34 cellular contexts compared by ENCODE assay signal in the genomic region with DNA sequence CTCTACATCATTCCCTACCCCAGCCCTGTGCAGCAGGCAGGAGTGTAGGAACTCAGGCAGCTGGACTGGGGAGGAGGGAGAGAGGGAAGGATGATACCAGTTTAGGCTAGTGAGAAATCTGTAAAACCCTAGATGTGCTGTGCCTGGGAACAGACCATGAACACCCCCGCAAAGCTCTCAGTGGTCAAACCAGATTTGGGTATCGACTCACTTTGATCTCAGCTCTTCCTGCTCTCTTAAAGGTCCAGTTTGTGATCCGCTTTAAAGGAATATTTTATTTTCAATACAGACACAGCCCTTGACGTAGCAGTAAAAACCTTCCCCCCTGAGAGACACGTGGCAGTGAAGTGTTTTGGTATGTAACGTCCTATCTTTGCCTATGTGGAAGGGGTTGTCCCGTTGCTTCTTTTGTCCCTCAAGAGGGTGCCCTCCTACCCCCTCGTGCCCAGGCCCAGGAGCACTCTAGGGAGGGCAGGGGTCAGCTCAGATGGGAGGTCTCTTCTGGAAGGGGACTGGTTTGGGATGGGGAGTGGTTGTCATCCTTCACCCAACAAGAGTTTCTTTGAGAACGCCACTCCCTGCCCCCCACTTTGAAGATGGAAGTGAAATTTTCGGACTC. TPM values are rescaled to one million over a fixed set of nuclear protein-coding genes. Genes with fewer than 3 reads are reported as not detected.
A peak's percentile ranks its signal among the peaks of the same experiment; 100 is the strongest.
DNase-seq lines count a peak whose midpoint lies in the region; ATAC-seq, FAIRE-seq and TF ChIP-seq lines count a peak whose summit lies in the region.
"Had no signal": no experiment of that assay in that cellular context is flagged by ENCODE, and none has a peak within 500 bp of the region (broad histone marks: within the 10 kb centered on the region; RNA-seq: fewer than 3 reads in every experiment).

No MANE protein-coding gene starts in this region.

- H3K27ac ChIP-seq in HepG2 (ENCODE audit: extremely low read length, insufficient read depth, low read length), result peak overlapping the region; percentile 7
- H3K27ac ChIP-seq in psoas muscle, result peak overlapping the region; percentile 16
- H3K27ac ChIP-seq: body of pancreas, esophagus muscularis mucosa, neutrophil, prostate gland, suprapubic skin, vagina had no signal

- H3K36me3 ChIP-seq in BE2C (no peaks in the 10 kb centered on the region), HepG2 (replicated peaks in 1 of 2; ENCODE audit: control insufficient read depth in 1 of 2, insufficient read depth in 2 of 2, low read length in 2 of 2) (no peaks in the 10 kb centered on the region), psoas muscle (ENCODE audit: insufficient read depth in 1 of 2, low read depth in 1 of 2) (no peaks in the 10 kb centered on the region)
- H3K36me3 ChIP-seq: adrenal gland, gastroesophageal sphincter, neutrophil, prostate gland, suprapubic skin, vagina had no signal

- 81% methylated on average over 10 of the region's 10 CpGs for WGBS in HepG2 (ENCODE audit: low lambda C conversion rate)
- 81 to 88% (median 86%) methylated on average over 10 of the region's 10 CpGs for WGBS in psoas muscle, 3 donors

- no peaks in the 10 kb centered on the region for H3K79me2 ChIP-seq in HepG2 (ENCODE audit: insufficient read depth, low read length)

- H3K9me3 ChIP-seq in BE2C, result no peaks in the 10 kb centered on the region
- H3K9me3 ChIP-seq in HepG2 (ENCODE audit: low read length), result no peaks in the 10 kb centered on the region
- no peaks in the 10 kb centered on the region for H3K9me3 ChIP-seq in psoas muscle
- H3K9me3 ChIP-seq: adrenal gland, body of pancreas, esophagus muscularis mucosa, gastroesophageal sphincter, neutrophil, prostate gland, suprapubic skin, vagina had no signal

- intact Hi-C loops in HepG2 (cut with micrococcal nuclease; ENCODE audit: unreplicated experiment), result no loop called here
- intact Hi-C loops in psoas muscle (cut with DNase I), result loop anchor here (10.0 kb wide), 2 partner anchors 226 to 656 kb away; no protein-coding TSS in a partner anchor

- no peaks in the 10 kb centered on the region for H3K27me3 ChIP-seq in BE2C
- H3K27me3 ChIP-seq in HepG2 (ENCODE audit: control insufficient read depth in 1 of 2, insufficient read depth in 2 of 2, low read length in 2 of 2), result no peaks in the 10 kb centered on the region
- H3K27me3 ChIP-seq in psoas muscle (ENCODE audit: insufficient read depth in 3 of 3, low read length in 2 of 3), result no peaks in the 10 kb centered on the region
- H3K27me3 ChIP-seq: adrenal gland, body of pancreas, esophagus muscularis mucosa, gastroesophageal sphincter, neutrophil, suprapubic skin, vagina had no signal

- no peaks in the 10 kb centered on the region for H4K20me1 ChIP-seq in HepG2 (ENCODE audit: insufficient read depth, low read length)

- POLR2A ChIA-PET in HepG2 (lab: Yijun Ruan, JAX), result interaction anchor here (1.0 to 1.7 kb wide), 5 partner anchors 14 to 44 kb away, joined by 3 to 14 read pairs (median 6); a partner anchor contains a TSS

- ATAC-seq in SK-N-SH treated with all-trans-retinoic acid at 6 μM for 48 hours (no peak), HepG2 (peak; percentile 31), psoas muscle (no peak), HG02840 (IDR thresholded peaks at IDR 0.05; ENCODE audit: low FRiP score, unreplicated experiment) (no peak)
- ATAC-seq: body of pancreas, gastroesophageal sphincter had no signal

- peak; percentile 37 for DNase-seq in BE2C
- DNase-seq in HepG2 (ENCODE audit: low spot score), result no peak
- DNase-seq in psoas muscle, result no peak
- no peak for DNase-seq in KG1 (lab: John Stamatoyannopoulos, UW)
- no peak for DNase-seq in activated CD4-positive, CD25-positive, alpha-beta regulatory T cell (lab: John Stamatoyannopoulos, UW)
- DNase-seq in NCI-H526 (lab: John Stamatoyannopoulos, UW), result no peak
- DNase-seq: activated CD4-positive, alpha-beta memory T cell treated with anti-CD3 and anti-CD28 coated beads, Interleukin-2, amount 10 ng/mL, durations not matched to agents 7 days and 5 days; activated CD8-positive, alpha-beta memory T cell treated with anti-CD3 and anti-CD28 coated beads, Interleukin-2, amount 50 U/mL, for 4 hours; activated naive CD4-positive, alpha-beta T cell; adrenal gland; body of pancreas; CD4-positive, alpha-beta memory T cell; cerebellar nuclear complex; EL; hippocampal formation; Karpas-422; left cardiac atrium; NCI-H2029 treated with DMSO at 0.1 percent for 48 hours; NCI-H226; NCI-H748 treated with DMSO at 0.1 percent for 48 hours; SHP77 treated with DMSO at 0.1 percent for 48 hours; stimulated activated naive CD4-positive, alpha-beta T cell had no signal

- H3K4me3 ChIP-seq in BE2C (ENCODE audit: low read depth, low read length), result peak overlapping the region; percentile 17; the same call in 1 of the 2 replicates
- H3K4me3 ChIP-seq in HepG2 (replicated peaks in 1 of 3; ENCODE audit: insufficient read depth in 1 of 3, low read depth in 2 of 3, low read length in 3 of 3), result no peak overlapping the region
- no peak overlapping the region for H3K4me3 ChIP-seq in psoas muscle
- H3K4me3 ChIP-seq: adrenal gland, body of pancreas, esophagus muscularis mucosa, gastroesophageal sphincter, prostate gland, suprapubic skin, vagina had no signal

- H3K4me1 ChIP-seq in BE2C (peaks cover 63% of the 10 kb centered on the region), HepG2 (ENCODE audit: insufficient read depth, low read length) (peaks cover 69% of the 10 kb centered on the region), psoas muscle (peaks cover 20% of the 10 kb centered on the region)
- H3K4me1 ChIP-seq: adrenal gland, body of pancreas, esophagus muscularis mucosa, gastroesophageal sphincter, prostate gland, suprapubic skin, vagina had no signal

- no peak for TF ChIP-seq RAD21 in HepG2 (CRISPR knock-in tag; IDR thresholded peaks at IDR 0.05)

- no peak for TF ChIP-seq EP300 in HepG2 (IDR thresholded peaks at IDR 0.05; ENCODE audit: low read depth in 2 of 2, low read length in 2 of 2)
- no peak for TF ChIP-seq EP300 in HepG2 (CRISPR knock-in tag; IDR thresholded peaks at IDR 0.05; ENCODE audit: borderline replicate concordance)

- FAIRE-seq in HepG2 (lab: Jason Lieb, UNC), result no peak
- FAIRE-seq: endometrium, GM19239, RCC 7860 had no signal

- CTCF ChIA-PET in HepG2 (lab: Yijun Ruan, JAX; ENCODE audit: low intra/inter-chr PET ratio, low total read pairs), result no interaction called here

- TF ChIP-seq CTCF in BE2C (IDR thresholded peaks at IDR 0.05; ENCODE audit: low read depth, low read length) (no peak), HepG2 (CRISPR knock-in tag; IDR thresholded peaks at IDR 0.05) (no peak), psoas muscle (IDR thresholded peaks at IDR 0.05) (no peak)

- no TSS peak for BruUV-seq in HepG2 (replicated peaks; lab: Mats Ljungman, UMichigan)

- H3K4me2 ChIP-seq in HepG2 (ENCODE audit: low read depth, low read length), result peak overlapping the region; percentile 64

- H2AFZ ChIP-seq in HepG2 (ENCODE audit: low read length), result no peak overlapping the region

- H3K9ac ChIP-seq in HepG2 (ENCODE audit: insufficient read depth, low read depth, low read length), result no peak overlapping the region

- TF ChIP-seq POLR2A in HepG2 (IDR thresholded peaks at IDR 0.05; ENCODE audit: insufficient read depth in 1 of 2, low read depth in 2 of 2, low read length in 2 of 2), result no peak

- in situ Hi-C loops in HepG2 (cut with HindIII; ENCODE audit: extremely low pct_ligation_motif_present, low pct_unique_long_range_greater_than_20kb), result no loop called here

TF ChIP-seq in HepG2, 621 proteins besides CTCF, POLR2A, EP300 and RAD21 (continues in another document):
- TF ChIP-seq MZF1 (CRISPR knock-in tag; IDR thresholded peaks at IDR 0.05; ENCODE audit: borderline replicate concordance) (no peak), ZNF652 (CRISPR knock-in tag; IDR thresholded peaks at IDR 0.05; ENCODE audit: borderline replicate concordance, low read depth) (no peak), SETDB1 (CRISPR knock-in tag; IDR thresholded peaks at IDR 0.05; ENCODE audit: borderline replicate concordance) (0 out of 2 replicates have a peak, but pooled peaks have one; percentile 58), DNMT1 (CRISPR knock-in tag; IDR thresholded peaks at IDR 0.05) (no peak), KDM5B (CRISPR knock-in tag; IDR thresholded peaks at IDR 0.05; ENCODE audit: borderline replicate concordance) (0 out of 2 replicates have a peak, but pooled peaks have one; percentile 21)

RNA-seq across cellular contexts. Expression of a gene that starts 19.3 kb away (rescaled TPM):
- polyA plus RNA-seq in BE2C (2012; ENCODE audit: insufficient read depth, insufficient read length, low read depth), result 107 TPM
- 10.2 and 15.3 TPM in 2 replicates for total RNA-seq in HepG2 (2016; rRNA removed; fragmentation: Illumina TruSeq; extraction: Trizol)
- 3.7 TPM in 2 replicates for total RNA-seq in HepG2 (2016; cell fraction: cytosol; rRNA removed; fragmentation: Illumina TruSeq; extraction: Trizol; ENCODE audit: low read depth)
- 8.3 and 14.7 TPM in 2 replicates for total RNA-seq in HepG2 (2016; cell fraction: insoluble cytoplasmic fraction; rRNA removed; fragmentation: Illumina TruSeq; extraction: Trizol)
- 9.6 and 10.4 TPM in 2 replicates for total RNA-seq in HepG2 (2016; cell fraction: membrane; rRNA removed; fragmentation: Illumina TruSeq; extraction: Trizol)
- total RNA-seq in HepG2 (2016; cell fraction: nucleus; rRNA removed; fragmentation: Illumina TruSeq; extraction: Trizol), result 10.9 and 12.4 TPM in 2 replicates
- polyA plus RNA-seq in HepG2 (2011; rRNA removed), result 2.8 and 3.0 TPM in 2 replicates
- polyA plus RNA-seq in HepG2 (2011; cell fraction: cytosol; rRNA removed), result 1.9 and 3.7 TPM in 2 replicates
- 9.5 and 10.4 TPM in 2 replicates for polyA plus RNA-seq in HepG2 (2011; cell fraction: nucleus; rRNA removed)
- polyA plus RNA-seq in HepG2 (2012), result 1.0 and 1.6 TPM in 2 replicates
- polyA plus RNA-seq in HepG2 (2016; cell fraction: cytosol; fragmentation: Illumina TruSeq; extraction: Trizol; ENCODE audit: low read depth), result 2.8 and 3.6 TPM in 2 replicates
- polyA plus RNA-seq in HepG2 (2016; cell fraction: insoluble cytoplasmic fraction; fragmentation: Illumina TruSeq; extraction: Trizol; ENCODE audit: low read depth), result 13.1 and 15.6 TPM in 2 replicates
- polyA plus RNA-seq in HepG2 (2016; cell fraction: membrane; fragmentation: Illumina TruSeq; extraction: Trizol; ENCODE audit: low read depth), result 8.1 and 8.9 TPM in 2 replicates
- 26.2 and 30.9 TPM in 2 replicates for polyA plus RNA-seq in HepG2 (2016; cell fraction: nucleus; fragmentation: Illumina TruSeq; extraction: Trizol; ENCODE audit: insufficient read depth, low read depth)
- 3.0 and 6.9 TPM in 2 replicates for polyA minus RNA-seq in HepG2 (2011; rRNA and poly(A)+ RNA removed; ENCODE audit: low replicate concordance)
- polyA minus RNA-seq in HepG2 (2011; cell fraction: cytosol; rRNA and poly(A)+ RNA removed), result 1.5 and 2.4 TPM in 2 replicates
- polyA minus RNA-seq in HepG2 (2011; cell fraction: nucleus; rRNA and poly(A)+ RNA removed), result 4.9 and 5.3 TPM in 2 replicates
- total RNA-seq in psoas muscle, result 1 to 10 TPM; 6.3 to 8.7 (median 8.7) TPM
- 1 to 10 TPM; 3.5 to 5.2 (median 5.1) TPM for polyA plus RNA-seq in psoas muscle
- total RNA-seq: activated CD4-positive, alpha-beta memory T cell treated with anti-CD3 and anti-CD28 coated beads, Interleukin-2, amount 10 ng/mL, durations not matched to agents 7 days and 5 days; CD4-positive, alpha-beta memory T cell; dermis microvascular lymphatic vessel endothelial cell had no signal
- polyA plus RNA-seq: CD4-positive, alpha-beta memory T cell had no signal
